ENCODE assay signal across 16 cellular contexts in the genomic region with DNA sequence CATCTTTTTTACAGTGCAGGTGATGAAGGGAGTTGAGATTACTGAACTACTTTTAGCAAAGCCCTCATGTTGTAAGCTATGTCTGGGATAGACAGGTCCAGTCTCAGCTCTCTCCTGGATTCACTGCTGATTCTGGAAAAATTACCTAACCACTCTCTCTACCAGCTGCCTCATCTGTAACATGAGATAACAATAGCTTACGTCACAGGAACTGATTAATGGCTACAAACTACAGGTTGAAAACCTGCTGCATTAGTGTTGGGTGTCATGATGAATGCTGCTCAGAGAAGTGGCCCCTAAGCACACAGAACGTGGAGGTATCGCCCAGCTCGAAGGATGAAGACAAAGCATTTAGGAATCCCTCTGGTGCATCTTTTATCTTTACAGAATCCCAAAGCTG.
A peak's percentile ranks its signal among the peaks of the same experiment; 100 is the strongest.
DNase-seq lines count a peak whose midpoint lies in the region; ATAC-seq, FAIRE-seq and TF ChIP-seq lines count a peak whose summit lies in the region.
"Had no signal": no experiment of that assay in that cellular context is flagged by ENCODE, and none has a peak within 500 bp of the region (broad histone marks: within the 10 kb centered on the region; RNA-seq: fewer than 3 reads in every experiment).

No MANE protein-coding gene starts in this region.

- H3K4me3 ChIP-seq in MG63: no peak overlapping the region
- H3K4me3 ChIP-seq: testis had no signal

- H3K9me3 Mint-ChIP-seq in activated CD8-positive, alpha-beta T cell treated with anti-CD3 and anti-CD28 coated beads for 36 hours: peaks cover 5% of the 10 kb centered on the region
- H3K9me3 Mint-ChIP-seq: activated T-helper 2 cell treated with anti-CD3 and anti-CD28 coated beads, Interferon-gamma antibody, Interleukin-2, Interleukin-4, amounts not matched to agents 10 μg/mL and 5 μg/mL and 100 μg/mL, durations not matched to agents 14 hours and 24 hours and 36 hours had no signal

- no peak for TF ChIP-seq CTCF in activated CD8-positive, alpha-beta T cell treated with anti-CD3 and anti-CD28 coated beads for 36 hours (IDR thresholded peaks at IDR 0.05)

- TF ChIP-seq POLR2A in H54 (IDR thresholded peaks at IDR 0.05; ENCODE audit: low read depth, low read length): no peak

- no peak overlapping the region for H3K27ac Mint-ChIP-seq in activated CD8-positive, alpha-beta T cell treated with anti-CD3 and anti-CD28 coated beads for 36 hours
- H3K27ac Mint-ChIP-seq: activated T-helper 2 cell treated with anti-CD3 and anti-CD28 coated beads, Interferon-gamma antibody, Interleukin-2, Interleukin-4, amounts not matched to agents 10 μg/mL and 5 μg/mL and 100 μg/mL, durations not matched to agents 14 hours and 24 hours and 36 hours had no signal

- peaks cover 37% of the 10 kb centered on the region for H3K36me3 Mint-ChIP-seq in activated CD8-positive, alpha-beta T cell treated with anti-CD3 and anti-CD28 coated beads for 36 hours (ENCODE audit: low read depth)

- H3K9me3 ChIP-seq in MG63: no peaks in the 10 kb centered on the region
- H3K9me3 ChIP-seq: testis had no signal

- intact Hi-C loops in activated CD8-positive, alpha-beta T cell treated with anti-CD3 and anti-CD28 coated beads for 36 hours (cut with micrococcal nuclease): no loop called here

- peak; percentile 80 for FAIRE-seq in H54 (lab: Jason Lieb, UNC)
- FAIRE-seq: endothelial cell of umbilical vein, GM18507 had no signal

- CTCF ChIA-PET in activated CD8-positive, alpha-beta T cell treated with anti-CD3 and anti-CD28 coated beads for 36 hours (lab: Charles Lee): no interaction called here

- POLR2A ChIA-PET in activated CD8-positive, alpha-beta T cell treated with anti-CD3 and anti-CD28 coated beads for 36 hours (lab: Charles Lee): no interaction called here

- H3K27ac ChIP-seq in epithelial cell of prostate: no peak overlapping the region
- H3K27ac ChIP-seq: testis, VCaP had no signal

- H3K27me3 ChIP-seq in MG63: no peaks in the 10 kb centered on the region
- H3K27me3 ChIP-seq: testis had no signal

- H3K27me3 Mint-ChIP-seq in activated CD8-positive, alpha-beta T cell treated with anti-CD3 and anti-CD28 coated beads for 36 hours: no peaks in the 10 kb centered on the region

- no peak for ATAC-seq in activated CD8-positive, alpha-beta T cell treated with anti-CD3 and anti-CD28 coated beads for 36 hours
- no peak for ATAC-seq in GM18909 (IDR thresholded peaks at IDR 0.05; ENCODE audit: poor library complexity, unreplicated experiment)

- H3K36me3 ChIP-seq in MG63: peaks cover 2% of the 10 kb centered on the region; the same call in 1 of the 2 replicates

- peaks cover 2% of the 10 kb centered on the region for H3K4me1 Mint-ChIP-seq in activated CD8-positive, alpha-beta T cell treated with anti-CD3 and anti-CD28 coated beads for 36 hours (ENCODE audit: low read depth)

- no peak for DNase-seq in H54 (ENCODE audit: insufficient read length, low spot score)
- peak; percentile 77 for DNase-seq in NCI-H187 treated with DMSO at 0.1 percent for 48 hours (lab: John Stamatoyannopoulos, UW)
- peak; percentile 38 for DNase-seq in NCI-H69 (lab: John Stamatoyannopoulos, UW)
- peak; percentile 18 for DNase-seq in epithelial cell of prostate (ENCODE audit: low read depth, low spot score)
- DNase-seq in activated CD8-positive, alpha-beta T cell treated with anti-CD3 and anti-CD28 coated beads for 36 hours: no peak
- DNase-seq in MG63: no peak
- DNase-seq in T-helper 1 cell: no peak
- DNase-seq: Kasumi-1, midbrain, nucleus accumbens, testis had no signal

- H3K4me3 Mint-ChIP-seq in activated CD8-positive, alpha-beta T cell treated with anti-CD3 and anti-CD28 coated beads for 36 hours: no peak overlapping the region

Comparison
In these comparisons a context has a peak if more than half of its experiments do, and no peak if none do; other contexts are left out.
1. DNase-seq: peak in NCI-H187 treated with DMSO at 0.1 percent for 48 hours (single experiment), NCI-H69 (single experiment) and epithelial cell of prostate (single experiment); none in H54 (single experiment), activated CD8-positive, alpha-beta T cell treated with anti-CD3 and anti-CD28 coated beads for 36 hours (single experiment), MG63 (single experiment) and T-helper 1 cell (0 of 5).